In the genomic region with DNA sequence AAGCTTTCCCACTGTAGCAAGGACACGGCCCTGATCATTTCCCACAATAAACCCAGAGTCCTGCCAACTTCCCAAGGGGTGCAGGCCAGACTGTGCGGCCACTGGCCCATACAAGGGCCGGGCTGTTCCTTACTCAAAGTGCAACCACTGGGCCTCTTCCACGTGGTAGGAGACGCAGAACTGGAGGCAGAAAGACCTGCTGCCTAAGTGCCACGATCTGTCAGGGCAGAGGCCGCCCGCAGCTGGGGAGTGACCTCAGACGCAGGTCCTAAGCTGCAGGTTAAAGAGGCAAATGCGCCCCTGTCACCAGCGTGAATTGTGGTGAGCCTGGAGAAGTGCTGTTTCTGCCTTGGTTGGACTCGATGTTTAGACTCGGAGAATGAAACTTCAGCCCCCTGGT, we compare ENCODE assay signal across 22 cellular contexts. TPM values are rescaled to one million over a fixed set of nuclear protein-coding genes. Genes with fewer than 3 reads are reported as not detected.
A peak's percentile ranks its signal among the peaks of the same experiment; 100 is the strongest.
DNase-seq lines count a peak whose midpoint lies in the region; ATAC-seq and TF ChIP-seq lines count a peak whose summit lies in the region.
"Had no signal": no experiment of that assay in that cellular context is flagged by ENCODE, and none has a peak within 500 bp of the region (broad histone marks: within the 10 kb centered on the region; RNA-seq: fewer than 3 reads in every experiment).

No MANE protein-coding gene starts in this region.

- peaks cover 2% of the 10 kb centered on the region; the same call in 1 of the 2 replicates for H3K79me2 ChIP-seq in H9 (ENCODE audit: insufficient read depth, low read length)

- H2BK5ac ChIP-seq in H9 (ENCODE audit: insufficient read length, low read length) (peak overlapping the region; percentile 12), mesenchymal stem cell (ENCODE audit: low read depth, low read length, poor library complexity, severe bottlenecking) (no peak overlapping the region)

- H2BK15ac ChIP-seq in H9 (ENCODE audit: low read depth, low read length) (no peak overlapping the region), mesenchymal stem cell (ENCODE audit: low read depth, poor library complexity, severe bottlenecking) (no peak overlapping the region)

- H3K9ac ChIP-seq in H9 (ENCODE audit: extremely low read depth, insufficient read length, low read length): no peak overlapping the region
- H3K9ac ChIP-seq in mesenchymal stem cell (ENCODE audit: low read length): no peak overlapping the region

- no CpG with 5 or more reads among the region's 13 CpGs for WGBS in H9 (ENCODE audit: extremely low coverage, insufficient read length, low lambda C conversion rate)
- WGBS in mesenchymal stem cell: 94% methylated on average over 13 of the region's 13 CpGs

- peaks cover 0 to 44% of the 10 kb centered on the region in 2 experiments for H3K36me3 ChIP-seq in mesenchymal stem cell (ENCODE audit: control insufficient read depth in 1 of 2, insufficient read depth in 2 of 2, low read depth in 1 of 2, low read length in 2 of 2)
- H3K36me3 ChIP-seq in brain microvascular endothelial cell (replicated peaks): peaks cover 2% of the 10 kb centered on the region
- H3K36me3 ChIP-seq: HAP-1 had no signal

- ATAC-seq in sciatic nerve: no peak
- ATAC-seq: CD8-positive, alpha-beta T cell; HepG2 had no signal

- H2BK20ac ChIP-seq in H9 (ENCODE audit: low read depth, low read length, poor library complexity, severe bottlenecking): no peak overlapping the region

- intact Hi-C loops in sciatic nerve (cut with DNase I): no loop called here

- no peaks in the 10 kb centered on the region for H3K27me3 ChIP-seq in H9 (ENCODE audit: insufficient read depth, low read length)
- H3K27me3 ChIP-seq in mesenchymal stem cell (ENCODE audit: control insufficient read depth in 1 of 2, insufficient read depth in 1 of 2, low read length in 2 of 2): no peaks in the 10 kb centered on the region
- H3K27me3 ChIP-seq in brain microvascular endothelial cell (replicated peaks): no peaks in the 10 kb centered on the region

- H3K9me3 Mint-ChIP-seq in H9 (peaks cover 0 to 7% of the 10 kb centered on the region in 2 experiments; a peak in 3 of 5 replicates), brain (peaks cover 0 to 3% (median 0%) of the 10 kb centered on the region in 5 experiments)
- H3K9me3 Mint-ChIP-seq: CD8-positive, alpha-beta T cell had no signal

- peaks cover 3% of the 10 kb centered on the region for H4K20me1 ChIP-seq in H9 (ENCODE audit: control insufficient read depth, insufficient read depth, insufficient read length)

- H3K4ac ChIP-seq in H9 (ENCODE audit: low read depth, low read length): no peak overlapping the region
- H3K4ac ChIP-seq in mesenchymal stem cell (ENCODE audit: low read depth in 1 of 2, low read length in 2 of 2): no peak overlapping the region

- DNase-seq in H9 (no peak), mesenchymal stem cell (no peak), sciatic nerve (ENCODE audit: low spot score) (peak; percentile 47), brain microvascular endothelial cell (no peak), COLO668 (lab: John Stamatoyannopoulos, UW; ENCODE audit: unreplicated experiment) (no peak)
- no peak for DNase-seq in stimulated activated CD4-positive, alpha-beta T cell treated with anti-CD3 and anti-CD28 coated beads, Interleukin-12 subunit alpha, Interleukin-12 subunit beta, amount 100 ng/mL, for 4 hours
- DNase-seq in activated T-cell treated with anti-CD3 and anti-CD28 coated beads, Interleukin-2, amount 50 U/mL, for 48 hours: no peak
- DNase-seq: Calu3; CD8-positive, alpha-beta T cell; DMS153; KBM-7; MM.1S; NCI-H1048; NCI-H1417 treated with DMSO at 0.1 percent for 48 hours; NCI-H187; NCI-H446; NCI-H526; OCI-M1 had no signal

- no peak for TF ChIP-seq CTCF in H9 (conservative IDR thresholded peaks at IDR 0.05)
- TF ChIP-seq CTCF in brain (conservative IDR thresholded peaks at IDR 0.05): no peak
- TF ChIP-seq CTCF in brain microvascular endothelial cell (IDR thresholded peaks at IDR 0.05; ENCODE audit: low read depth, low read length, missing control alignments): no peak

- no peak overlapping the region for H4K5ac ChIP-seq in H9 (ENCODE audit: insufficient read length, low read depth, low read length)

- peaks cover 1% of the 10 kb centered on the region in 2 experiments; a peak in 3 of 4 replicates for H3K4me1 Mint-ChIP-seq in H9
- peaks cover 8% of the 10 kb centered on the region for H3K4me1 Mint-ChIP-seq in brain

- H3K14ac ChIP-seq in H9 (ENCODE audit: insufficient read depth, low read length) (no peak overlapping the region), mesenchymal stem cell (ENCODE audit: low read length in 2 of 2) (no peak overlapping the region)

- H3K18ac ChIP-seq in H9 (ENCODE audit: insufficient read length, low read depth, low read length) (no peak overlapping the region), mesenchymal stem cell (ENCODE audit: low read depth in 1 of 2, low read length in 2 of 2) (no peak overlapping the region)

- H4K8ac ChIP-seq in H9 (replicated peaks; ENCODE audit: insufficient read length, low read depth, low read length) (no peak overlapping the region), mesenchymal stem cell (ENCODE audit: low read length) (peak overlapping the region; percentile 19)

- H3K79me1 ChIP-seq in H9 (ENCODE audit: insufficient read depth, low read depth, low read length, poor library complexity, severe bottlenecking) (peaks cover 8% of the 10 kb centered on the region), mesenchymal stem cell (replicated peaks; ENCODE audit: low read length, poor library complexity, severe bottlenecking) (peaks cover 53% of the 10 kb centered on the region)

- H4K91ac ChIP-seq in H9 (ENCODE audit: insufficient read length, low read depth, low read length): no peak overlapping the region
- H4K91ac ChIP-seq in mesenchymal stem cell (ENCODE audit: low read length): no peak overlapping the region

- H3K36me3 Mint-ChIP-seq in H9 (ENCODE audit: insufficient read depth in 1 of 3, low read depth in 3 of 3): peaks cover 8 to 13% (median 10%) of the 10 kb centered on the region in 3 experiments
- H3K36me3 Mint-ChIP-seq in brain: peaks cover 16% of the 10 kb centered on the region
- H3K36me3 Mint-ChIP-seq: CD8-positive, alpha-beta T cell had no signal

- H3K27ac Mint-ChIP-seq in H9 (peak overlapping the region in 2 of 3 experiments; percentile 74 to 85; a peak in 5 of 7 replicates), brain (peak overlapping the region in 4 of 5 experiments; percentile 6 to 68 (median 55))
- H3K27ac Mint-ChIP-seq: CD8-positive, alpha-beta T cell had no signal

- no peak overlapping the region for H3K56ac ChIP-seq in H9 (ENCODE audit: insufficient read length, low read depth, low read length)

- H2AK5ac ChIP-seq in H9 (ENCODE audit: insufficient read length, low read length) (no peak overlapping the region), mesenchymal stem cell (ENCODE audit: low read length, severe bottlenecking) (no peak overlapping the region)

- H3K23ac ChIP-seq in H9 (ENCODE audit: insufficient read length, low read depth, low read length) (no peak overlapping the region), mesenchymal stem cell (ENCODE audit: low read length in 2 of 2) (peak overlapping the region in 1 of 2 experiments; percentile 48)

- in situ Hi-C loops in brain microvascular endothelial cell (cut with HindIII; ENCODE audit: low pct_ligation_motif_present, low sequenced_read_pairs): no loop called here

- no peaks in the 10 kb centered on the region for H3K23me2 ChIP-seq in H9 (ENCODE audit: insufficient read length, low read depth, low read length, poor library complexity, severe bottlenecking)

- no peaks in the 10 kb centered on the region for H3K9me3 ChIP-seq in H9 (ENCODE audit: control insufficient read depth, low read depth, low read length)
- no peaks in the 10 kb centered on the region for H3K9me3 ChIP-seq in mesenchymal stem cell (ENCODE audit: control insufficient read depth, low read length)
- H3K9me3 ChIP-seq: HAP-1 had no signal

- H2BK120ac ChIP-seq in H9 (ENCODE audit: low read depth, low read length, poor library complexity, severe bottlenecking) (no peak overlapping the region), mesenchymal stem cell (ENCODE audit: low read depth, low read length) (no peak overlapping the region)

- H3K4me1 ChIP-seq in H9 (ENCODE audit: insufficient read depth, low read length) (no peaks in the 10 kb centered on the region), mesenchymal stem cell (ENCODE audit: control insufficient read depth, insufficient read depth, low read depth, low read length) (no peaks in the 10 kb centered on the region)
- H3K4me1 ChIP-seq: HAP-1 had no signal

- H3T11ph ChIP-seq in H9 (ENCODE audit: low read length): no peak overlapping the region

- no peak overlapping the region for H3K4me3 ChIP-seq in mesenchymal stem cell (ENCODE audit: insufficient read depth in 1 of 2, low read depth in 1 of 2, low read length in 2 of 2)
- no peak overlapping the region for H3K4me3 ChIP-seq in brain microvascular endothelial cell (ENCODE audit: low read depth, low read length)
- H3K4me3 ChIP-seq: HAP-1 had no signal

- H2BK12ac ChIP-seq in H9 (ENCODE audit: insufficient read length, low read depth, low read length) (no peak overlapping the region), mesenchymal stem cell (ENCODE audit: low read length in 2 of 2) (no peak overlapping the region)

- H2AFZ ChIP-seq in H9 (ENCODE audit: low read length): no peak overlapping the region
- H2AFZ ChIP-seq in mesenchymal stem cell (ENCODE audit: low read depth, low read length): no peak overlapping the region

- H3K27me3 Mint-ChIP-seq in H9 (ENCODE audit: low read depth) (no peaks in the 10 kb centered on the region), brain (no peaks in the 10 kb centered on the region)

- H3K4me2 ChIP-seq in H9 (ENCODE audit: insufficient read depth, insufficient read length, low read length): no peak overlapping the region
- H3K4me2 ChIP-seq in mesenchymal stem cell (ENCODE audit: low read length, poor library complexity, severe bottlenecking): no peak overlapping the region

- no peak overlapping the region for H3K27ac ChIP-seq in H9 (ENCODE audit: insufficient read length, low read depth, low read length)
- no peak overlapping the region for H3K27ac ChIP-seq in mesenchymal stem cell (ENCODE audit: low read length, poor library complexity, severe bottlenecking)
- H3K27ac ChIP-seq in brain microvascular endothelial cell: no peak overlapping the region
- H3K27ac ChIP-seq: HL-60 had no signal

- H3K4me3 Mint-ChIP-seq in H9 (no peak overlapping the region), brain (no peak overlapping the region)
- H3K4me3 Mint-ChIP-seq: CD8-positive, alpha-beta T cell had no signal

RNA-seq across cellular contexts. Expression of a gene that starts 26.2 kb away (rescaled TPM):
- total RNA-seq in H9 (2021): 0.22 TPM in 1 of 2 replicates, not detected in the other
- 10.9 TPM for polyA plus RNA-seq in brain (ENCODE audit: insufficient read depth, low read depth, low replicate concordance)
- polyA plus RNA-seq in mesenchymal stem cell (2013, experiment 1 of 2): 3.9 TPM
- polyA plus RNA-seq in mesenchymal stem cell (2013, experiment 2 of 2): 4.0 TPM
- 11.1 TPM for total RNA-seq in sciatic nerve

RNA-seq across cellular contexts. Expression of a gene that starts 45.9 kb away (rescaled TPM):
- total RNA-seq in H9 (2021) (11.1 and 13.7 TPM in 2 replicates), sciatic nerve (24.7 TPM)
- polyA plus RNA-seq in brain (ENCODE audit: insufficient read depth, low read depth, low replicate concordance): 25.2 TPM
- polyA plus RNA-seq in mesenchymal stem cell (2013, experiment 1 of 2): 16.9 TPM
- 17.7 TPM for polyA plus RNA-seq in mesenchymal stem cell (2013, experiment 2 of 2)
